ENCODE assay signal across 8 cellular contexts in the genomic region with DNA sequence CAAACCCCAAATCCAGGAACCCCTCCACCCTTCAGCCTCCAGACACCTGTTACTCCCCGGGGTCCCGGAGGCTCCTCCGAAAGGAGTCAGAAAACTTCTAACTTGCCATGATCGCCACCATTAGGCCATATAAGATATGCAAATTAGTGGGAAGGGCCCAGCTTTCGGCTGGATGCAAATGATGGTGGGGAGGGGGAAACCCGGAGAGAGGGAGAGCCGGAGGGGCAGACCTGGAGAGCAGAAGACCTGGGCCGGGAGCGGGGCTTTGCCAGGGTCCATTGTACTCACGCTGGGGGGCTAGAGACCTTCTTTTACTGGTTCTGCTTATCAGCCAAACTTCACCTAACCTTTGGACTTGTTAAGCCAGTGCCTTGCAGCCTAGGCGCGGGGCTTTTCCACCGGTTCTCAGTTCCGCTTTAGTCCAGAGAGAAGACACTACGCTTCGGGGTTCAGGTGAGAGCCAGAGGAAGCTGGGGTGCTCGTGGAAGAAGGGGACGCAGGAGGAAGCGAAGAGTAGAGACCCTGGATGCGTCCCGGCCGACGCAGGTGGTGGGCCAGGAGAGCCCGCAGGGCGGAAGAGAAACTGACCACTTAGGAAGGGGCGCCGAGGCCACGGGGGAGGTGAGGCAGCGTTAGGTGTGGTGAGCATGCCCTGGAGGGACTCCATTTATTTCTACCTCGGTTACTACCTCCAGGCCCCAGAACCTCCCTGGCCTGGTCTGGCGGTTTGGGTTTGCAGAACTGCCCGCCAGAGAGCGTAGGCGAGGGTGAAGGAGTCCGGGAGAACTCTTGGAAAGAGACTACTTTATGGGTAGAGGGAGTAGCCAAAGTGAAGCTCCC. TPM values are rescaled to one million over a fixed set of nuclear protein-coding genes. Genes with fewer than 3 reads are reported as not detected.
A peak's percentile ranks its signal among the peaks of the same experiment; 100 is the strongest.
DNase-seq lines count a peak whose midpoint lies in the region; ATAC-seq and TF ChIP-seq lines count a peak whose summit lies in the region.

A gene with protein sequence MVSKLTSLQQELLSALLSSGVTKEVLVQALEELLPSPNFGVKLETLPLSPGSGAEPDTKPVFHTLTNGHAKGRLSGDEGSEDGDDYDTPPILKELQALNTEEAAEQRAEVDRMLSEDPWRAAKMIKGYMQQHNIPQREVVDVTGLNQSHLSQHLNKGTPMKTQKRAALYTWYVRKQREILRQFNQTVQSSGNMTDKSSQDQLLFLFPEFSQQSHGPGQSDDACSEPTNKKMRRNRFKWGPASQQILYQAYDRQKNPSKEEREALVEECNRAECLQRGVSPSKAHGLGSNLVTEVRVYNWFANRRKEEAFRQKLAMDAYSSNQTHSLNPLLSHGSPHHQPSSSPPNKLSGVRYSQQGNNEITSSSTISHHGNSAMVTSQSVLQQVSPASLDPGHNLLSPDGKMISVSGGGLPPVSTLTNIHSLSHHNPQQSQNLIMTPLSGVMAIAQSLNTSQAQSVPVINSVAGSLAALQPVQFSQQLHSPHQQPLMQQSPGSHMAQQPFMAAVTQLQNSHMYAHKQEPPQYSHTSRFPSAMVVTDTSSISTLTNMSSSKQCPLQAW (minus strand): TSS at position 99 of the 840 bp plus-strand sequence. CDS start 175 bp downstream, outside the sequence.

- DNase-seq in GM19238 (ENCODE audit: insufficient read length, low spot score) (peak; percentile 73), Karpas-422 (peak; percentile 55), thoracic aorta (ENCODE audit: low spot score) (no peak), anterior cingulate cortex (lab: John Stamatoyannopoulos, UW) (no peak), SHP77 treated with DMSO at 0.1 percent for 48 hours (lab: John Stamatoyannopoulos, UW) (no peak), OCI-M1 (lab: John Stamatoyannopoulos, UW) (no peak)

- H3K9me3 ChIP-seq in BLaER1 (peaks cover 31% of the 10 kb centered on the region), Karpas-422 (ENCODE audit: low read length) (no peaks in the 10 kb centered on the region), iPS-18a (ENCODE audit: control insufficient read depth, low read depth, low read length) (no peaks in the 10 kb centered on the region), thoracic aorta (no peaks in the 10 kb centered on the region)

- H3K9ac ChIP-seq in BLaER1 (no peak within 1 kb of the TSS), Karpas-422 (ENCODE audit: low read length) (peak within 1 kb of the TSS; percentile 21), iPS-18a (ENCODE audit: low read length) (no peak within 1 kb of the TSS)

- ATAC-seq in thoracic aorta (ENCODE audit: insufficient number of reproducible peaks, low FRiP score, low read depth) = no peak

- no peak for TF ChIP-seq CTCF in thoracic aorta (IDR thresholded peaks at IDR 0.05)

- H3K27me3 ChIP-seq in BLaER1 (peaks cover 85% of the 10 kb centered on the region), Karpas-422 (ENCODE audit: low read length) (no peaks in the 10 kb centered on the region), iPS-18a (ENCODE audit: control insufficient read depth, insufficient read depth, low read length) (peaks cover 90% of the 10 kb centered on the region), thoracic aorta (replicated peaks; ENCODE audit: insufficient read depth) (peaks cover 35% of the 10 kb centered on the region)

- H4K20me1 ChIP-seq in BLaER1 = peaks cover 44% of the 10 kb centered on the region
- no peaks in the 10 kb centered on the region for H4K20me1 ChIP-seq in Karpas-422 (ENCODE audit: insufficient read depth, low read depth, low read length)

- H3K4me2 ChIP-seq in BLaER1 (no peak within 1 kb of the TSS), Karpas-422 (ENCODE audit: low read depth, low read length, poor library complexity, severe bottlenecking) (peak within 1 kb of the TSS; percentile 58)

- peak within 1 kb of the TSS; percentile 33; the same call in 1 of the 2 replicates for H3K4me3 ChIP-seq in BLaER1
- H3K4me3 ChIP-seq in Karpas-422 (ENCODE audit: low read length) = peak within 1 kb of the TSS; percentile 45
- H3K4me3 ChIP-seq in iPS-18a (ENCODE audit: low read length) = peak within 1 kb of the TSS; percentile 58
- H3K4me3 ChIP-seq in thoracic aorta = peak within 1 kb of the TSS; percentile 66

- no peak within 1 kb of the TSS for H3K27ac ChIP-seq in BLaER1
- H3K27ac ChIP-seq in Karpas-422 (ENCODE audit: low read length) = no peak within 1 kb of the TSS
- no peak within 1 kb of the TSS for H3K27ac ChIP-seq in iPS-18a (ENCODE audit: low read length)
- H3K27ac ChIP-seq in thoracic aorta = no peak within 1 kb of the TSS

- H3K36me3 ChIP-seq in BLaER1 (no peaks in the 10 kb centered on the region), Karpas-422 (ENCODE audit: insufficient read depth, low read length) (no peaks in the 10 kb centered on the region), iPS-18a (ENCODE audit: control insufficient read depth, low read depth, low read length) (no peaks in the 10 kb centered on the region), thoracic aorta (no peaks in the 10 kb centered on the region)

- H3K9me2 ChIP-seq in Karpas-422 (replicated peaks; ENCODE audit: insufficient read depth, low read length) = no peaks in the 10 kb centered on the region

- no peaks in the 10 kb centered on the region for H3K4me1 ChIP-seq in BLaER1
- H3K4me1 ChIP-seq in Karpas-422 (ENCODE audit: low read length) = peaks cover 14% of the 10 kb centered on the region
- peaks cover 14% of the 10 kb centered on the region for H3K4me1 ChIP-seq in iPS-18a (ENCODE audit: control insufficient read depth, low read depth, low read length)
- peaks cover 20 to 38% of the 10 kb centered on the region in 2 donors for H3K4me1 ChIP-seq in thoracic aorta (ENCODE audit: control insufficient read depth in 1 of 2, low read depth in 2 of 2)

- H3K79me2 ChIP-seq in Karpas-422 (ENCODE audit: low read length) = no peaks in the 10 kb centered on the region

- H2AFZ ChIP-seq in Karpas-422 (ENCODE audit: low read length) = peak within 1 kb of the TSS; percentile 54; the same call in 1 of the 2 replicates

RNA-seq across cellular contexts. Expression of the gene that starts here (rescaled TPM):
- total RNA-seq in Karpas-422 (2014; rRNA removed; shearing (Covaris generic); ENCODE audit: low replicate concordance) = not detected in 2 replicates
- total RNA-seq in thoracic aorta = not detected

Comparison
In these comparisons a context has a peak if more than half of its experiments do, and no peak if none do; other contexts are left out.
1. Peak in DNase-seq, H3K4me3 ChIP-seq, H3K9ac ChIP-seq and H3K4me2 ChIP-seq in Karpas-422; RNA of the gene not detected or under 1 TPM.